In genomic region chr9:97993000-97993399, GRCh38 we compare ENCODE assay signal across 10 cellular contexts. TPM values are rescaled to one million over a fixed set of nuclear protein-coding genes. Genes with fewer than 3 reads are reported as not detected.
DNase-seq lines count a peak whose midpoint lies in the region; ATAC-seq and TF ChIP-seq lines count a peak whose summit lies in the region.
"Had no signal": no experiment of that assay in that cellular context is flagged by ENCODE, and none has a peak within 500 bp of the region (broad histone marks: within the 10 kb centered on the region; RNA-seq: fewer than 3 reads in every experiment).

No MANE protein-coding gene starts in this region.

- H3K4me2 ChIP-seq in SU-DHL-6 (ENCODE audit: low read depth, low read length, poor library complexity, severe bottlenecking), result peak overlapping the region; percentile 82

- peaks cover 69% of the 10 kb centered on the region for H4K20me1 ChIP-seq in SU-DHL-6 (ENCODE audit: low read depth, low read length)

- peaks cover 14 to 34% of the 10 kb centered on the region in 2 donors for H3K36me3 Mint-ChIP-seq in CD4-positive, alpha-beta memory T cell
- peaks cover 9% of the 10 kb centered on the region; the same call in 1 of the 2 replicates for H3K36me3 Mint-ChIP-seq in HFFc6 (ENCODE audit: low read depth)

- no peaks in the 10 kb centered on the region for H3K9me3 ChIP-seq in CD4-positive, alpha-beta memory T cell (ENCODE audit: control insufficient read depth in 1 of 2, low read length in 2 of 2)
- no peaks in the 10 kb centered on the region for H3K9me3 ChIP-seq in SU-DHL-6 (ENCODE audit: insufficient read depth, low read length)
- H3K9me3 ChIP-seq in left lung, result no peaks in the 10 kb centered on the region
- H3K9me3 ChIP-seq in prostate gland, result no peaks in the 10 kb centered on the region

- intact Hi-C loops in CD4-positive, alpha-beta memory T cell (cut with micrococcal nuclease), result loop anchor here (1.0 kb wide), 1 partner anchor 10 kb away; the partner anchor contains the start of gene ANP32B
- intact Hi-C loops in left lung (cut with DNase I) (no loop called here), prostate gland (cut with DNase I) (no loop called here)

- POLR2A ChIA-PET in CD4-positive, alpha-beta memory T cell (lab: Charles Lee; ENCODE audit: partially characterized antibody), result interaction anchor here (1.0 to 3.8 kb wide), 3 partner anchors 9 to 263 kb away, joined by 3 to 25 read pairs (median 12); partner anchors contain the start of genes ANP32B, TBC1D2 and TRMO

- H3K4me3 Mint-ChIP-seq in CD4-positive, alpha-beta memory T cell, result peak overlapping the region in 6 of 8 donors; percentile 3 to 67 (median 38)
- H3K4me3 Mint-ChIP-seq in HFFc6, result no peak overlapping the region

- TF ChIP-seq CTCF in HFFc6 (IDR thresholded peaks at IDR 0.05) (no peak), SU-DHL-6 (IDR thresholded peaks at IDR 0.05; ENCODE audit: insufficient read depth, low read length, poor library complexity, severe bottlenecking) (no peak), left lung (IDR thresholded peaks at IDR 0.05) (no peak), prostate gland (IDR thresholded peaks at IDR 0.05) (no peak)

- H3K9ac ChIP-seq in SU-DHL-6 (ENCODE audit: low read length), result no peak overlapping the region

- CTCF ChIA-PET in CD4-positive, alpha-beta memory T cell (lab: Charles Lee; ENCODE audit: partially characterized antibody), result interaction anchor here (2.2 kb wide), 2 partner anchors 10 to 70 kb away, joined by 10 to 11 read pairs; partner anchors contain the start of gene ANP32B

- H3K4me1 Mint-ChIP-seq in CD4-positive, alpha-beta memory T cell, result peaks cover 57 to 89% (median 71%) of the 10 kb centered on the region in 4 donors
- H3K4me1 Mint-ChIP-seq in HFFc6 (ENCODE audit: low read depth), result peaks cover 59% of the 10 kb centered on the region

- peak overlapping the region in 6 of 7 donors; percentile 17 to 81 (median 56) for H3K27ac Mint-ChIP-seq in CD4-positive, alpha-beta memory T cell
- peak overlapping the region; percentile 11 for H3K27ac Mint-ChIP-seq in HFFc6

- H3K9me2 ChIP-seq in SU-DHL-6 (replicated peaks; ENCODE audit: insufficient read depth, low read length), result no peaks in the 10 kb centered on the region

- no peaks in the 10 kb centered on the region for H3K27me3 Mint-ChIP-seq in CD4-positive, alpha-beta memory T cell
- H3K27me3 Mint-ChIP-seq in HFFc6 (ENCODE audit: insufficient read depth), result no peaks in the 10 kb centered on the region

- TF ChIP-seq POLR2A in prostate gland (IDR thresholded peaks at IDR 0.05), result no peak

- peaks cover 100% of the 10 kb centered on the region for H3K79me2 ChIP-seq in SU-DHL-6 (ENCODE audit: insufficient read depth, low read length)

- H3K4me1 ChIP-seq in CD4-positive, alpha-beta memory T cell (ENCODE audit: insufficient read depth, low read length), result peaks cover 60% of the 10 kb centered on the region
- H3K4me1 ChIP-seq in left lung, result peaks cover 12 to 68% of the 10 kb centered on the region in 2 donors
- H3K4me1 ChIP-seq in prostate gland (replicated peaks), result peaks cover 9% of the 10 kb centered on the region

- peaks cover 22% of the 10 kb centered on the region for H3K36me3 ChIP-seq in CD4-positive, alpha-beta memory T cell (ENCODE audit: insufficient read depth, low read length)
- H3K36me3 ChIP-seq in SU-DHL-6 (ENCODE audit: low read length), result peaks cover 38% of the 10 kb centered on the region
- H3K36me3 ChIP-seq in left lung, result peaks cover 0 to 23% of the 10 kb centered on the region in 2 donors
- no peaks in the 10 kb centered on the region for H3K36me3 ChIP-seq in prostate gland

- peak; percentile 25 for ATAC-seq in left lung
- ATAC-seq in GM21717 (IDR thresholded peaks at IDR 0.05; ENCODE audit: unreplicated experiment), result no peak
- ATAC-seq: left lobe of liver had no signal

- no peak overlapping the region for H3K27ac ChIP-seq in CD4-positive, alpha-beta memory T cell (ENCODE audit: low read depth, low read length)
- H3K27ac ChIP-seq in SU-DHL-6 (ENCODE audit: low read depth, low read length) (no peak overlapping the region), left lung (peak overlapping the region in 1 of 2 donors; percentile 55), prostate gland (no peak overlapping the region)

- no peaks in the 10 kb centered on the region for H3K27me3 ChIP-seq in CD4-positive, alpha-beta memory T cell (ENCODE audit: insufficient read depth, low read length)
- no peaks in the 10 kb centered on the region for H3K27me3 ChIP-seq in SU-DHL-6 (ENCODE audit: low read length)
- no peaks in the 10 kb centered on the region for H3K27me3 ChIP-seq in left lung
- no peaks in the 10 kb centered on the region for H3K27me3 ChIP-seq in prostate gland (replicated peaks; ENCODE audit: insufficient read depth)

- H3K9me3 Mint-ChIP-seq in CD4-positive, alpha-beta memory T cell, result no peaks in the 10 kb centered on the region
- no peaks in the 10 kb centered on the region for H3K9me3 Mint-ChIP-seq in HFFc6

- no peak overlapping the region for H3K4me3 ChIP-seq in CD4-positive, alpha-beta memory T cell (ENCODE audit: low read length in 2 of 2)
- no peak overlapping the region for H3K4me3 ChIP-seq in SU-DHL-6 (ENCODE audit: insufficient read depth, low read length, poor library complexity, severe bottlenecking)
- H3K4me3 ChIP-seq in left lung, result no peak overlapping the region
- no peak overlapping the region for H3K4me3 ChIP-seq in prostate gland

- peak in 3 of 5 donors; percentile 14 to 38 (median 19) for DNase-seq in CD4-positive, alpha-beta memory T cell
- DNase-seq in HFFc6 (no peak), left lung (no peak), NCI-H1436 treated with DMSO at 0.1 percent for 48 hours (lab: John Stamatoyannopoulos, UW) (no peak), prostate gland (ENCODE audit: low spot score) (no peak)
- DNase-seq: NCI-H524 treated with DMSO at 0.1 percent for 48 hours, occipital lobe had no signal

- whole genome bisulfite sequencing in prostate gland, result 95% methylated on average over 2 of the region's 2 CpGs

- H3F3A ChIP-seq in SU-DHL-6 (ENCODE audit: insufficient read depth), result peaks cover 31% of the 10 kb centered on the region; the same call in 1 of the 2 replicates

- H2AFZ ChIP-seq in SU-DHL-6 (ENCODE audit: low read depth, low read length, severe bottlenecking), result no peak overlapping the region

RNA-seq across cellular contexts. Expression of gene ANP32B, which starts 9.9 kb away (rescaled TPM):
- 100 to 1,000 TPM; 164 to 168 TPM for total RNA-seq in CD4-positive, alpha-beta memory T cell
- 10 to 100 TPM; 70.4 to 92.1 TPM for polyA plus RNA-seq in CD4-positive, alpha-beta memory T cell
- total RNA-seq in HFFc6 (2021; fragmentation: NEBNext Ultra II Directional; extraction: Animal tissue kit (Norgen Biotek cat#: 25700)), result 100 to 1,000 TPM in 5 of 6 experiments, 10 to 100 TPM in 1; 99.6 to 165 (median 155) TPM
- total RNA-seq in left lung, result 100 to 1,000 TPM in 1 of 2 donors, 10 to 100 TPM in 1; 84.9 to 108 TPM
- 10 to 100 TPM; 22.5 to 25.1 TPM for total RNA-seq in prostate gland

RNA-seq across cellular contexts. Expression of gene HEMGN, which starts 55.0 kb away (rescaled TPM):
- 1 to 10 TPM; 1.6 to 2.3 TPM for total RNA-seq in CD4-positive, alpha-beta memory T cell
- 1 to 10 TPM; 3.4 to 4.0 TPM for polyA plus RNA-seq in CD4-positive, alpha-beta memory T cell
- not detected for total RNA-seq in HFFc6 (2021; fragmentation: NEBNext Ultra II Directional; extraction: Animal tissue kit (Norgen Biotek cat#: 25700))
- under 1 TPM; 0.15 to 0.16 TPM for total RNA-seq in left lung
- total RNA-seq in prostate gland, result 1 to 10 TPM in 1 of 2 donors, not detected in 1; 1.4 TPM

Comparison
In these comparisons a context has a peak if more than half of its experiments do, and no peak if none do; other contexts are left out.
1. DNase-seq: peak in CD4-positive, alpha-beta memory T cell (3 of 5); none in HFFc6 (single experiment), left lung (0 of 2), NCI-H1436 treated with DMSO at 0.1 percent for 48 hours (single experiment) and prostate gland (single experiment).